Comparison of ENCODE assay signal across 10 cellular contexts in genomic region chr14:99749142-99749541, GRCh38. TPM values are rescaled to one million over a fixed set of nuclear protein-coding genes. Genes with fewer than 3 reads are reported as not detected.
A peak's percentile ranks its signal among the peaks of the same experiment; 100 is the strongest.
DNase-seq lines count a peak whose midpoint lies in the region; ATAC-seq and TF ChIP-seq lines count a peak whose summit lies in the region.
"Had no signal": no experiment of that assay in that cellular context is flagged by ENCODE, and none has a peak within 500 bp of the region (broad histone marks: within the 10 kb centered on the region; RNA-seq: fewer than 3 reads in every experiment).

No MANE protein-coding gene starts in this region.

- peaks cover 29% of the 10 kb centered on the region for H3K4me1 Mint-ChIP-seq in neural crest cell

- ATAC-seq in GM19455 (IDR thresholded peaks at IDR 0.05; ENCODE audit: unreplicated experiment) = no peak
- ATAC-seq in HG03045 (IDR thresholded peaks at IDR 0.05; ENCODE audit: unreplicated experiment) = no peak

- no peak overlapping the region for H3K27ac Mint-ChIP-seq in neural crest cell (ENCODE audit: unreplicated experiment)

- peaks cover 52 to 96% (median 91%) of the 10 kb centered on the region in 10 experiments for H3K4me1 ChIP-seq in BLaER1 treated with 17β-estradiol and CSF1 and Interleukin-3, amounts not matched to agents 10 nM and 100 nM

- H3K36me3 ChIP-seq in BLaER1 treated with 17β-estradiol and CSF1 and Interleukin-3, amounts not matched to agents 10 nM and 100 nM = no peaks in the 10 kb centered on the region

- no peaks in the 10 kb centered on the region for H3K9me3 Mint-ChIP-seq in neural crest cell

- no peak overlapping the region for H3K4me3 ChIP-seq in BLaER1 treated with 17β-estradiol and CSF1 and Interleukin-3, amounts not matched to agents 10 nM and 100 nM
- no peak overlapping the region for H3K4me3 ChIP-seq in HFF-Myc (replicated peaks; ENCODE audit: low read depth, low read length)
- no peak overlapping the region for H3K4me3 ChIP-seq in cardiac fibroblast (replicated peaks in 1 of 2; ENCODE audit: low read depth in 2 of 2, low read length in 2 of 2)

- H3K27ac ChIP-seq in BLaER1 treated with 17β-estradiol and CSF1 and Interleukin-3, amounts not matched to agents 10 nM and 100 nM = peak overlapping the region in 4 of 11 experiments; percentile 38 to 62 (median 46); a peak in 8 of 22 replicates

- H3K4me3 Mint-ChIP-seq in neural crest cell = no peak overlapping the region

- H3K4me2 ChIP-seq in BLaER1 treated with 17β-estradiol and CSF1 and Interleukin-3, amounts not matched to agents 10 nM and 100 nM = peak overlapping the region; percentile 46 to 98 (median 92)

- H3K9me3 ChIP-seq in BLaER1 treated with 17β-estradiol and CSF1 and Interleukin-3, amounts not matched to agents 10 nM and 100 nM (replicated peaks in 1 of 11) = no peaks in the 10 kb centered on the region

- peak overlapping the region in 2 of 11 experiments; percentile 7 to 32; a peak in 2 of 22 replicates for H3K9ac ChIP-seq in BLaER1 treated with 17β-estradiol and CSF1 and Interleukin-3, amounts not matched to agents 10 nM and 100 nM

- H3K27me3 ChIP-seq in BLaER1 treated with 17β-estradiol and CSF1 and Interleukin-3, amounts not matched to agents 10 nM and 100 nM = peaks cover 0 to 64% (median 0%) of the 10 kb centered on the region in 11 experiments; a peak in 6 of 22 replicates

- no peaks in the 10 kb centered on the region for H3K36me3 Mint-ChIP-seq in neural crest cell (ENCODE audit: low read depth)

- DNase-seq in HFF-Myc (ENCODE audit: extremely low read depth, low read depth) (no peak), cardiac fibroblast (ENCODE audit: low read depth in 2 of 2) (no peak), neural crest cell (ENCODE audit: low read depth, low spot score) (no peak), 8988T (no peak)
- DNase-seq: NCI-H187, small intestine, T1000 had no signal

- peaks cover under 1% of the 10 kb centered on the region for H3K27me3 Mint-ChIP-seq in neural crest cell (ENCODE audit: low read depth)

- peaks cover 0 to 20% (median 0%) of the 10 kb centered on the region in 11 experiments; a peak in 4 of 22 replicates for H4K20me1 ChIP-seq in BLaER1 treated with 17β-estradiol and CSF1 and Interleukin-3, amounts not matched to agents 10 nM and 100 nM

- TF ChIP-seq CTCF in HFF-Myc (IDR thresholded peaks at IDR 0.05; ENCODE audit: low read depth, low read length, missing control alignments) (peak; percentile 13), cardiac fibroblast (IDR thresholded peaks at IDR 0.05; ENCODE audit: low read depth, low read length) (peak; percentile 14), neural crest cell (conservative IDR thresholded peaks at IDR 0.05) (peak; percentile 47)

RNA-seq across cellular contexts. Expression of gene EML1, which starts 44.1 kb away (rescaled TPM):
- total RNA-seq in neural crest cell = 36.7 and 40.1 TPM in 2 replicates
